ENCODE assay signal across 8 cellular contexts in the genomic region with DNA sequence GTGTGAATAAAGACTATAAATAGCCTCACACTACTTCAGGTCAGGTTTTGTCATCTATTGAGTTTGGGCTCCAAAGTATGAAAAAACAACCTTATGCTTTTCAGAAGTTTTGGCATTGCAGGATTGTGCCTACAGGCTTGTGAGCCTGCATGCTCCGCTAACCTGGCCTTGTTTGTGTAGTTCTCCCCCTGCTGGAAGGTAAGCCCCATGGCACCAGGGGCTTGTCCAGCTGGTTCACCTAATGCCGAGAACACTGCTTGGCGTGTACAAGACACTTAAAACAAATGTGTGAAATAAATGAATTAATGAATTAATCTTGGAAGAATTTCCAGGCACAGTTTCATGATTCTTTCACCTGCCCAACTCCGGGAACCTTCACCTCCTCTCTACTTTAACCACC. TPM values are rescaled to one million over a fixed set of nuclear protein-coding genes. Genes with fewer than 3 reads are reported as not detected.
DNase-seq lines count a peak whose midpoint lies in the region; ATAC-seq and TF ChIP-seq lines count a peak whose summit lies in the region.

No MANE protein-coding gene starts in this region.

- no peak for TF ChIP-seq POLR2A in upper lobe of left lung (IDR thresholded peaks at IDR 0.05)

- no peak overlapping the region for H3K9ac ChIP-seq in endodermal cell (ENCODE audit: extremely low read depth, low read length, poor library complexity, severe bottlenecking)

- peaks cover 4% of the 10 kb centered on the region for H3K36me3 ChIP-seq in CD8-positive, alpha-beta memory T cell (ENCODE audit: insufficient read depth, low read length)
- H3K36me3 ChIP-seq in endodermal cell (ENCODE audit: control insufficient read depth, insufficient read depth, low read length) (no peaks in the 10 kb centered on the region), upper lobe of left lung (peaks cover 0 to 15% (median 6%) of the 10 kb centered on the region in 4 donors)

- H3K4me1 Mint-ChIP-seq in CD8-positive, alpha-beta memory T cell, result peaks cover 19 to 21% (median 19%) of the 10 kb centered on the region in 3 donors
- H3K4me1 Mint-ChIP-seq in endodermal cell (peaks cover 8% of the 10 kb centered on the region), natural killer cell (peaks cover 15 to 17% of the 10 kb centered on the region in 2 donors)

- TF ChIP-seq CTCF in endodermal cell (conservative IDR thresholded peaks at IDR 0.05), result peak; percentile 81
- peak; percentile 64 for TF ChIP-seq CTCF in natural killer cell (IDR thresholded peaks at IDR 0.05)
- peak; percentile 49 to 86 (median 75) for TF ChIP-seq CTCF in upper lobe of left lung (IDR thresholded peaks at IDR 0.05)

- no peak for TF ChIP-seq EP300 in upper lobe of left lung (IDR thresholded peaks at IDR 0.05)

- CTCF ChIA-PET in CD8-positive, alpha-beta memory T cell (lab: Charles Lee), result interaction anchor here (1.6 to 3.1 kb wide), 4 partner anchors 13 to 148 kb away, joined by 3 to 13 read pairs (median 11); partner anchors contain the start of genes RIBC1 and SMC1A

- peaks cover 14% of the 10 kb centered on the region for H3K4me1 ChIP-seq in CD8-positive, alpha-beta memory T cell (ENCODE audit: insufficient read depth, low read length)
- no peaks in the 10 kb centered on the region for H3K4me1 ChIP-seq in endodermal cell (ENCODE audit: control insufficient read depth, insufficient read depth, low read length)
- peaks cover 0 to 22% (median 4%) of the 10 kb centered on the region in 4 donors for H3K4me1 ChIP-seq in upper lobe of left lung

- H3K4me3 Mint-ChIP-seq in CD8-positive, alpha-beta memory T cell, result peak overlapping the region in 2 of 7 donors; percentile 26 to 32
- no peak overlapping the region for H3K4me3 Mint-ChIP-seq in endodermal cell
- H3K4me3 Mint-ChIP-seq in natural killer cell, result no peak overlapping the region

- no peak overlapping the region for H3K4me3 ChIP-seq in CD8-positive, alpha-beta memory T cell (ENCODE audit: low read length)
- no peak overlapping the region for H3K4me3 ChIP-seq in endodermal cell (ENCODE audit: low read length)
- no peak overlapping the region for H3K4me3 ChIP-seq in upper lobe of left lung

- ATAC-seq in GM19395 (IDR thresholded peaks at IDR 0.05; ENCODE audit: unreplicated experiment) (peak; percentile 74), HG03575 (IDR thresholded peaks at IDR 0.05; ENCODE audit: extremely low read depth, insufficient number of reproducible peaks, low FRiP score, unreplicated experiment) (peak; percentile 53), natural killer cell (peak; percentile 68 to 74 (median 74)), upper lobe of left lung (ENCODE audit: low FRiP score in 2 of 2) (peak; percentile 48 to 73)

- peak overlapping the region in 2 of 8 donors; percentile 23 to 29 for H3K27ac Mint-ChIP-seq in CD8-positive, alpha-beta memory T cell
- H3K27ac Mint-ChIP-seq in endodermal cell, result no peak overlapping the region
- no peak overlapping the region for H3K27ac Mint-ChIP-seq in natural killer cell

- H3K27ac ChIP-seq in CD8-positive, alpha-beta memory T cell (ENCODE audit: low read depth, low read length), result no peak overlapping the region
- H3K27ac ChIP-seq in endodermal cell (ENCODE audit: low read depth, low read length) (no peak overlapping the region), upper lobe of left lung (no peak overlapping the region)

- H3K9me3 Mint-ChIP-seq in CD8-positive, alpha-beta memory T cell, result no peaks in the 10 kb centered on the region
- H3K9me3 Mint-ChIP-seq in endodermal cell, result peaks cover 67% of the 10 kb centered on the region
- no peaks in the 10 kb centered on the region for H3K9me3 Mint-ChIP-seq in natural killer cell

- H3K27me3 Mint-ChIP-seq in CD8-positive, alpha-beta memory T cell, result peaks cover 0 to 11% of the 10 kb centered on the region in 2 donors
- peaks cover 27% of the 10 kb centered on the region for H3K27me3 Mint-ChIP-seq in endodermal cell (ENCODE audit: insufficient read depth)
- H3K27me3 Mint-ChIP-seq in natural killer cell (ENCODE audit: low read depth in 2 of 2), result peaks cover 8 to 18% of the 10 kb centered on the region in 2 donors

- no peaks in the 10 kb centered on the region for H3K9me3 ChIP-seq in CD8-positive, alpha-beta memory T cell (ENCODE audit: low read length)
- no peaks in the 10 kb centered on the region for H3K9me3 ChIP-seq in endodermal cell (ENCODE audit: control insufficient read depth, low read length)
- H3K9me3 ChIP-seq in upper lobe of left lung, result no peaks in the 10 kb centered on the region

- peak; percentile 37 to 71 (median 67) for DNase-seq in CD8-positive, alpha-beta memory T cell
- DNase-seq in NOMO-1 (lab: John Stamatoyannopoulos, UW; ENCODE audit: unreplicated experiment in 2 of 2) (peak; percentile 59 to 65), endodermal cell (peak; percentile 83), natural killer cell (peak; percentile 26), upper lobe of left lung (peak in 1 of 2 donors; percentile 75)
- DNase-seq in activated CD8-positive, alpha-beta memory T cell treated with anti-CD3 and anti-CD28 coated beads for 4 hours (ENCODE audit: low read depth in 2 of 2), result peak; percentile 31 to 35

- intact Hi-C loops in natural killer cell (cut with micrococcal nuclease), result loop anchor here (2.0 kb wide), 1 partner anchor 119 kb away; no protein-coding TSS in a partner anchor

- no peaks in the 10 kb centered on the region for H3K27me3 ChIP-seq in CD8-positive, alpha-beta memory T cell (ENCODE audit: insufficient read depth, low read length, poor library complexity, severe bottlenecking)
- H3K27me3 ChIP-seq in endodermal cell (ENCODE audit: control insufficient read depth, insufficient read depth, low read length, poor library complexity, severe bottlenecking), result no peaks in the 10 kb centered on the region
- no peaks in the 10 kb centered on the region for H3K27me3 ChIP-seq in upper lobe of left lung

- POLR2A ChIA-PET in CD8-positive, alpha-beta memory T cell (lab: Charles Lee), result no interaction called here

- H3K36me3 Mint-ChIP-seq in CD8-positive, alpha-beta memory T cell, result peaks cover 0 to 14% (median 0%) of the 10 kb centered on the region in 3 donors
- H3K36me3 Mint-ChIP-seq in endodermal cell (ENCODE audit: low read depth) (peaks cover 6% of the 10 kb centered on the region), natural killer cell (no peaks in the 10 kb centered on the region)

- WGBS in endodermal cell (ENCODE audit: insufficient coverage in 1 of 2, insufficient read length in 1 of 2), 2 experiments, result 17% methylated on average over 3 of the region's 4 CpGs; no CpG with 5 or more reads in 1 of the 2 experiments
- WGBS in upper lobe of left lung, 2 donors, result 0 to 5% methylated on average over 3 to 4 of the region's 4 CpGs

RNA-seq across cellular contexts. Expression of gene HSD17B10, which starts 1.8 kb away (rescaled TPM):
- 100 to 1,000 TPM; 150 to 155 TPM for total RNA-seq in CD8-positive, alpha-beta memory T cell
- 151 TPM for polyA plus RNA-seq in CD8-positive, alpha-beta memory T cell
- total RNA-seq in endodermal cell (100 to 1,000 TPM; 107 to 120 TPM), natural killer cell (10 to 100 TPM; 49.2 to 56.4 (median 54.3) TPM), upper lobe of left lung (10 to 100 TPM in 5 of 6 donors, 1 to 10 TPM in 1; 7.3 to 71.3 (median 45.3) TPM)
- 82.5 TPM for polyA plus RNA-seq in endodermal cell (2013, experiment 1 of 2)
- polyA plus RNA-seq in endodermal cell (2013, experiment 2 of 2), result 79.4 TPM

RNA-seq across cellular contexts. Expression of gene RIBC1, which starts 13.3 kb away (rescaled TPM):
- 1 to 10 TPM; 1.2 TPM for total RNA-seq in CD8-positive, alpha-beta memory T cell
- 0.26 TPM for polyA plus RNA-seq in CD8-positive, alpha-beta memory T cell
- total RNA-seq in endodermal cell (1 to 10 TPM; 2.3 to 3.0 TPM), natural killer cell (1 to 10 TPM in 2 of 3 donors, under 1 TPM in 1; 0.85 to 2.1 (median 1.1) TPM), upper lobe of left lung (10 to 100 TPM in 2 of 6 donors, 1 to 10 TPM in 3, under 1 TPM in 1; 0.94 to 21.8 (median 5.4) TPM)
- 1.8 TPM for polyA plus RNA-seq in endodermal cell (2013, experiment 1 of 2)
- polyA plus RNA-seq in endodermal cell (2013, experiment 2 of 2), result 1.3 TPM

RNA-seq across cellular contexts. Expression of gene SMC1A, which starts 13.5 kb away (rescaled TPM):
- 100 to 1,000 TPM; 143 to 158 TPM for total RNA-seq in CD8-positive, alpha-beta memory T cell
- polyA plus RNA-seq in CD8-positive, alpha-beta memory T cell, result 79.1 TPM
- total RNA-seq in endodermal cell (100 to 1,000 TPM in 1 of 2 donors, 10 to 100 TPM in 1; 89.0 to 121 TPM), natural killer cell (10 to 100 TPM; 54.2 to 96.3 (median 60.4) TPM), upper lobe of left lung (10 to 100 TPM; 27.2 to 49.3 (median 42.5) TPM)
- 77.6 TPM for polyA plus RNA-seq in endodermal cell (2013, experiment 1 of 2)
- polyA plus RNA-seq in endodermal cell (2013, experiment 2 of 2), result 69.1 TPM
